3 cellular contexts compared by ENCODE assay signal in genomic region chr15:72616491-72617210, GRCh38.
TF ChIP-seq lines count a peak whose summit lies in the region.

No MANE protein-coding gene starts in this region.

TF ChIP-seq in HCT116, 20 proteins besides CTCF, POLR2A, EP300 and RAD21:
- TF ChIP-seq ZFX (IDR thresholded peaks at IDR 0.05) (no peak), TCF7L2 (IDR thresholded peaks at IDR 0.05; ENCODE audit: borderline replicate concordance, extremely low read depth, insufficient read depth, insufficient read length) (no peak), CEBPB (IDR thresholded peaks at IDR 0.05; ENCODE audit: low read depth) (no peak), MAX (IDR thresholded peaks at IDR 0.05) (no peak), REST (IDR thresholded peaks at IDR 0.05; ENCODE audit: low read depth) (no peak), FOSL1 (IDR thresholded peaks at IDR 0.05; ENCODE audit: low read depth) (no peak), EZH2phosphoT487 (IDR thresholded peaks at IDR 0.05; ENCODE audit: borderline replicate concordance) (no peak), EGR1 (IDR thresholded peaks at IDR 0.05; ENCODE audit: low read depth) (no peak), ATF3 (IDR thresholded peaks at IDR 0.05) (no peak), POLR2AphosphoS5 (IDR thresholded peaks at IDR 0.05; ENCODE audit: low read depth, low read length) (no peak), ZNF274 (IDR thresholded peaks at IDR 0.05; ENCODE audit: low read depth, low read length) (no peak), SP1 (IDR thresholded peaks at IDR 0.05; ENCODE audit: low read depth) (no peak), ELF1 (IDR thresholded peaks at IDR 0.05; ENCODE audit: borderline replicate concordance, low read depth) (no peak), EZH2 (IDR thresholded peaks at IDR 0.05) (no peak)
TF ChIP-seq in HCT116: peak in this region for 0.

TF ChIP-seq in H1, 55 proteins besides CTCF, POLR2A, EP300 and RAD21:
- TF ChIP-seq FOSL1 (IDR thresholded peaks at IDR 0.05; ENCODE audit: insufficient read depth, low read depth, low read length) = no peak
- no peak for TF ChIP-seq NRF1 (IDR thresholded peaks at IDR 0.05; ENCODE audit: low read depth, low read length)
- TF ChIP-seq POLR2AphosphoS5 (IDR thresholded peaks at IDR 0.05; ENCODE audit: low read depth, low read length) = no peak
- TF ChIP-seq RNF2 (IDR thresholded peaks at IDR 0.05; ENCODE audit: borderline replicate concordance, low read depth, low read length, missing control alignments, poor library complexity, severe bottlenecking) = no peak
- no peak for TF ChIP-seq SIRT6 (IDR thresholded peaks at IDR 0.05; ENCODE audit: low read length)
- no peak for TF ChIP-seq SAP30 (IDR thresholded peaks at IDR 0.05; ENCODE audit: insufficient read depth, insufficient replicate concordance, low read length)

TF ChIP-seq in WTC11, 78 proteins besides CTCF, POLR2A, EP300 and RAD21:
- TF ChIP-seq ATF1 (CRISPR knock-in tag; IDR thresholded peaks at IDR 0.05) (no peak), TEAD1 (CRISPR knock-in tag; IDR thresholded peaks at IDR 0.05) (no peak), NFE2L1 (CRISPR knock-in tag; IDR thresholded peaks at IDR 0.05) (no peak), STAT6 (CRISPR knock-in tag; conservative IDR thresholded peaks at IDR 0.05; ENCODE audit: low read depth) (no peak), NR1H2 (CRISPR knock-in tag; IDR thresholded peaks at IDR 0.05) (no peak), CREB1 (CRISPR knock-in tag; IDR thresholded peaks at IDR 0.05) (no peak), ZNF396 (CRISPR knock-in tag; IDR thresholded peaks at IDR 0.05; ENCODE audit: borderline replicate concordance) (no peak), ZNF317 (CRISPR knock-in tag; IDR thresholded peaks at IDR 0.05; ENCODE audit: borderline replicate concordance, low read depth) (no peak), USF2 (CRISPR knock-in tag; IDR thresholded peaks at IDR 0.05) (no peak), ERG (CRISPR knock-in tag; IDR thresholded peaks at IDR 0.05) (no peak), GRHL2 (CRISPR knock-in tag; IDR thresholded peaks at IDR 0.05; ENCODE audit: insufficient replicate concordance, severe bottlenecking) (no peak), MXD4 (CRISPR knock-in tag; IDR thresholded peaks at IDR 0.05; ENCODE audit: borderline replicate concordance) (no peak), SOX15 (CRISPR knock-in tag; IDR thresholded peaks at IDR 0.05) (no peak), ZNF121 (CRISPR knock-in tag; IDR thresholded peaks at IDR 0.05) (no peak), AR (CRISPR knock-in tag; IDR thresholded peaks at IDR 0.05) (no peak), PRRX2 (CRISPR knock-in tag; IDR thresholded peaks at IDR 0.05) (no peak)
